Comparison of ENCODE assay signal across 1 cellular context in genomic region chr7:43869018-43869897, GRCh38.
TF ChIP-seq lines count a peak whose summit lies in the region.

TSS of gene MRPS24 (minus strand) at chr7:43869517. CDS start at chr7:43869495, 22 bp downstream.

TF ChIP-seq in K562, 482 proteins besides CTCF, POLR2A, EP300 and RAD21 (continued from another document and continues in another):
- TF ChIP-seq ZNF318 (IDR thresholded peaks at IDR 0.05; ENCODE audit: borderline replicate concordance in 1 of 2, low read depth in 1 of 2) (no peak), SMAD4 (CRISPR knock-in tag; conservative IDR thresholded peaks at IDR 0.05) (no peak; the same call in 1 of the 2 replicates), HDAC2 (IDR thresholded peaks at IDR 0.05) (no peak), ZNF76 (CRISPR knock-in tag; IDR thresholded peaks at IDR 0.05; ENCODE audit: borderline replicate concordance) (no peak), RBFOX2 (IDR thresholded peaks at IDR 0.05; ENCODE audit: low read depth, low read length) (peak; percentile 88), HSF4 (CRISPR knock-in tag; IDR thresholded peaks at IDR 0.05; ENCODE audit: borderline replicate concordance) (no peak), HNRNPL (IDR thresholded peaks at IDR 0.05; ENCODE audit: low read depth, low read length) (no peak), ZNF354B (CRISPR knock-in tag; IDR thresholded peaks at IDR 0.05) (no peak), MTA1 (IDR thresholded peaks at IDR 0.05; ENCODE audit: borderline replicate concordance) (no peak), ZNF785 (CRISPR knock-in tag; IDR thresholded peaks at IDR 0.05) (no peak), IFI16 (CRISPR knock-in tag; IDR thresholded peaks at IDR 0.05) (no peak), PCBP2 (IDR thresholded peaks at IDR 0.05; ENCODE audit: low read depth, low read length, poor library complexity, severe bottlenecking) (no peak), TCF7 (IDR thresholded peaks at IDR 0.05; ENCODE audit: borderline replicate concordance) (no peak), ATF3 (IDR thresholded peaks at IDR 0.05) (no peak), ATF3 (CRISPR knock-in tag; conservative IDR thresholded peaks at IDR 0.05) (no peak), STAT5B (CRISPR knock-in tag; IDR thresholded peaks at IDR 0.05) (no peak), ZNF212 (CRISPR knock-in tag; IDR thresholded peaks at IDR 0.05) (no peak), RUNX1 (IDR thresholded peaks at IDR 0.05; ENCODE audit: low read depth) (no peak), BCL6 (CRISPR knock-in tag; IDR thresholded peaks at IDR 0.05) (no peak), ZNF324 (CRISPR knock-in tag; IDR thresholded peaks at IDR 0.05) (no peak)
- TF ChIP-seq, protein P1, sequence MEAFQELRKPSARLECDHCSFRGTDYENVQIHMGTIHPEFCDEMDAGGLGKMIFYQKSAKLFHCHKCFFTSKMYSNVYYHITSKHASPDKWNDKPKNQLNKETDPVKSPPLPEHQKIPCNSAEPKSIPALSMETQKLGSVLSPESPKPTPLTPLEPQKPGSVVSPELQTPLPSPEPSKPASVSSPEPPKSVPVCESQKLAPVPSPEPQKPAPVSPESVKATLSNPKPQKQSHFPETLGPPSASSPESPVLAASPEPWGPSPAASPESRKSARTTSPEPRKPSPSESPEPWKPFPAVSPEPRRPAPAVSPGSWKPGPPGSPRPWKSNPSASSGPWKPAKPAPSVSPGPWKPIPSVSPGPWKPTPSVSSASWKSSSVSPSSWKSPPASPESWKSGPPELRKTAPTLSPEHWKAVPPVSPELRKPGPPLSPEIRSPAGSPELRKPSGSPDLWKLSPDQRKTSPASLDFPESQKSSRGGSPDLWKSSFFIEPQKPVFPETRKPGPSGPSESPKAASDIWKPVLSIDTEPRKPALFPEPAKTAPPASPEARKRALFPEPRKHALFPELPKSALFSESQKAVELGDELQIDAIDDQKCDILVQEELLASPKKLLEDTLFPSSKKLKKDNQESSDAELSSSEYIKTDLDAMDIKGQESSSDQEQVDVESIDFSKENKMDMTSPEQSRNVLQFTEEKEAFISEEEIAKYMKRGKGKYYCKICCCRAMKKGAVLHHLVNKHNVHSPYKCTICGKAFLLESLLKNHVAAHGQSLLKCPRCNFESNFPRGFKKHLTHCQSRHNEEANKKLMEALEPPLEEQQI (IDR thresholded peaks at IDR 0.05) = no peak
- TF ChIP-seq, protein P2, sequence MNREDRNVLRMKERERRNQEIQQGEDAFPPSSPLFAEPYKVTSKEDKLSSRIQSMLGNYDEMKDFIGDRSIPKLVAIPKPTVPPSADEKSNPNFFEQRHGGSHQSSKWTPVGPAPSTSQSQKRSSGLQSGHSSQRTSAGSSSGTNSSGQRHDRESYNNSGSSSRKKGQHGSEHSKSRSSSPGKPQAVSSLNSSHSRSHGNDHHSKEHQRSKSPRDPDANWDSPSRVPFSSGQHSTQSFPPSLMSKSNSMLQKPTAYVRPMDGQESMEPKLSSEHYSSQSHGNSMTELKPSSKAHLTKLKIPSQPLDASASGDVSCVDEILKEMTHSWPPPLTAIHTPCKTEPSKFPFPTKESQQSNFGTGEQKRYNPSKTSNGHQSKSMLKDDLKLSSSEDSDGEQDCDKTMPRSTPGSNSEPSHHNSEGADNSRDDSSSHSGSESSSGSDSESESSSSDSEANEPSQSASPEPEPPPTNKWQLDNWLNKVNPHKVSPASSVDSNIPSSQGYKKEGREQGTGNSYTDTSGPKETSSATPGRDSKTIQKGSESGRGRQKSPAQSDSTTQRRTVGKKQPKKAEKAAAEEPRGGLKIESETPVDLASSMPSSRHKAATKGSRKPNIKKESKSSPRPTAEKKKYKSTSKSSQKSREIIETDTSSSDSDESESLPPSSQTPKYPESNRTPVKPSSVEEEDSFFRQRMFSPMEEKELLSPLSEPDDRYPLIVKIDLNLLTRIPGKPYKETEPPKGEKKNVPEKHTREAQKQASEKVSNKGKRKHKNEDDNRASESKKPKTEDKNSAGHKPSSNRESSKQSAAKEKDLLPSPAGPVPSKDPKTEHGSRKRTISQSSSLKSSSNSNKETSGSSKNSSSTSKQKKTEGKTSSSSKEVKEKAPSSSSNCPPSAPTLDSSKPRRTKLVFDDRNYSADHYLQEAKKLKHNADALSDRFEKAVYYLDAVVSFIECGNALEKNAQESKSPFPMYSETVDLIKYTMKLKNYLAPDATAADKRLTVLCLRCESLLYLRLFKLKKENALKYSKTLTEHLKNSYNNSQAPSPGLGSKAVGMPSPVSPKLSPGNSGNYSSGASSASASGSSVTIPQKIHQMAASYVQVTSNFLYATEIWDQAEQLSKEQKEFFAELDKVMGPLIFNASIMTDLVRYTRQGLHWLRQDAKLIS (CRISPR knock-in tag; IDR thresholded peaks at IDR 0.05) = 0 out of 2 replicates have a peak, but pooled peaks have one; percentile 64
- TF ChIP-seq, protein P3, sequence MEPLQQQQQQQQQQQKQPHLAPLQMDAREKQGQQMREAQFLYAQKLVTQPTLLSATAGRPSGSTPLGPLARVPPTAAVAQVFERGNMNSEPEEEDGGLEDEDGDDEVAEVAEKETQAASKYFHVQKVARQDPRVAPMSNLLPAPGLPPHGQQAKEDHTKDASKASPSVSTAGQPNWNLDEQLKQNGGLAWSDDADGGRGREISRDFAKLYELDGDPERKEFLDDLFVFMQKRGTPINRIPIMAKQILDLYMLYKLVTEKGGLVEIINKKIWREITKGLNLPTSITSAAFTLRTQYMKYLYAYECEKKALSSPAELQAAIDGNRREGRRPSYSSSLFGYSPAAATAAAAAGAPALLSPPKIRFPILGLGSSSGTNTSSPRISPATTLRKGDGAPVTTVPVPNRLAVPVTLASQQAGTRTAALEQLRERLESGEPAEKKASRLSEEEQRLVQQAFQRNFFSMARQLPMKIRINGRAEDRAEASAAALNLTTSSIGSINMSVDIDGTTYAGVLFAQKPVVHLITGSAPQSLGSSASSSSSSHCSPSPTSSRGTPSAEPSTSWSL (CRISPR knock-in tag; IDR thresholded peaks at IDR 0.05; ENCODE audit: borderline replicate concordance) = no peak
- TF ChIP-seq, protein P4, sequence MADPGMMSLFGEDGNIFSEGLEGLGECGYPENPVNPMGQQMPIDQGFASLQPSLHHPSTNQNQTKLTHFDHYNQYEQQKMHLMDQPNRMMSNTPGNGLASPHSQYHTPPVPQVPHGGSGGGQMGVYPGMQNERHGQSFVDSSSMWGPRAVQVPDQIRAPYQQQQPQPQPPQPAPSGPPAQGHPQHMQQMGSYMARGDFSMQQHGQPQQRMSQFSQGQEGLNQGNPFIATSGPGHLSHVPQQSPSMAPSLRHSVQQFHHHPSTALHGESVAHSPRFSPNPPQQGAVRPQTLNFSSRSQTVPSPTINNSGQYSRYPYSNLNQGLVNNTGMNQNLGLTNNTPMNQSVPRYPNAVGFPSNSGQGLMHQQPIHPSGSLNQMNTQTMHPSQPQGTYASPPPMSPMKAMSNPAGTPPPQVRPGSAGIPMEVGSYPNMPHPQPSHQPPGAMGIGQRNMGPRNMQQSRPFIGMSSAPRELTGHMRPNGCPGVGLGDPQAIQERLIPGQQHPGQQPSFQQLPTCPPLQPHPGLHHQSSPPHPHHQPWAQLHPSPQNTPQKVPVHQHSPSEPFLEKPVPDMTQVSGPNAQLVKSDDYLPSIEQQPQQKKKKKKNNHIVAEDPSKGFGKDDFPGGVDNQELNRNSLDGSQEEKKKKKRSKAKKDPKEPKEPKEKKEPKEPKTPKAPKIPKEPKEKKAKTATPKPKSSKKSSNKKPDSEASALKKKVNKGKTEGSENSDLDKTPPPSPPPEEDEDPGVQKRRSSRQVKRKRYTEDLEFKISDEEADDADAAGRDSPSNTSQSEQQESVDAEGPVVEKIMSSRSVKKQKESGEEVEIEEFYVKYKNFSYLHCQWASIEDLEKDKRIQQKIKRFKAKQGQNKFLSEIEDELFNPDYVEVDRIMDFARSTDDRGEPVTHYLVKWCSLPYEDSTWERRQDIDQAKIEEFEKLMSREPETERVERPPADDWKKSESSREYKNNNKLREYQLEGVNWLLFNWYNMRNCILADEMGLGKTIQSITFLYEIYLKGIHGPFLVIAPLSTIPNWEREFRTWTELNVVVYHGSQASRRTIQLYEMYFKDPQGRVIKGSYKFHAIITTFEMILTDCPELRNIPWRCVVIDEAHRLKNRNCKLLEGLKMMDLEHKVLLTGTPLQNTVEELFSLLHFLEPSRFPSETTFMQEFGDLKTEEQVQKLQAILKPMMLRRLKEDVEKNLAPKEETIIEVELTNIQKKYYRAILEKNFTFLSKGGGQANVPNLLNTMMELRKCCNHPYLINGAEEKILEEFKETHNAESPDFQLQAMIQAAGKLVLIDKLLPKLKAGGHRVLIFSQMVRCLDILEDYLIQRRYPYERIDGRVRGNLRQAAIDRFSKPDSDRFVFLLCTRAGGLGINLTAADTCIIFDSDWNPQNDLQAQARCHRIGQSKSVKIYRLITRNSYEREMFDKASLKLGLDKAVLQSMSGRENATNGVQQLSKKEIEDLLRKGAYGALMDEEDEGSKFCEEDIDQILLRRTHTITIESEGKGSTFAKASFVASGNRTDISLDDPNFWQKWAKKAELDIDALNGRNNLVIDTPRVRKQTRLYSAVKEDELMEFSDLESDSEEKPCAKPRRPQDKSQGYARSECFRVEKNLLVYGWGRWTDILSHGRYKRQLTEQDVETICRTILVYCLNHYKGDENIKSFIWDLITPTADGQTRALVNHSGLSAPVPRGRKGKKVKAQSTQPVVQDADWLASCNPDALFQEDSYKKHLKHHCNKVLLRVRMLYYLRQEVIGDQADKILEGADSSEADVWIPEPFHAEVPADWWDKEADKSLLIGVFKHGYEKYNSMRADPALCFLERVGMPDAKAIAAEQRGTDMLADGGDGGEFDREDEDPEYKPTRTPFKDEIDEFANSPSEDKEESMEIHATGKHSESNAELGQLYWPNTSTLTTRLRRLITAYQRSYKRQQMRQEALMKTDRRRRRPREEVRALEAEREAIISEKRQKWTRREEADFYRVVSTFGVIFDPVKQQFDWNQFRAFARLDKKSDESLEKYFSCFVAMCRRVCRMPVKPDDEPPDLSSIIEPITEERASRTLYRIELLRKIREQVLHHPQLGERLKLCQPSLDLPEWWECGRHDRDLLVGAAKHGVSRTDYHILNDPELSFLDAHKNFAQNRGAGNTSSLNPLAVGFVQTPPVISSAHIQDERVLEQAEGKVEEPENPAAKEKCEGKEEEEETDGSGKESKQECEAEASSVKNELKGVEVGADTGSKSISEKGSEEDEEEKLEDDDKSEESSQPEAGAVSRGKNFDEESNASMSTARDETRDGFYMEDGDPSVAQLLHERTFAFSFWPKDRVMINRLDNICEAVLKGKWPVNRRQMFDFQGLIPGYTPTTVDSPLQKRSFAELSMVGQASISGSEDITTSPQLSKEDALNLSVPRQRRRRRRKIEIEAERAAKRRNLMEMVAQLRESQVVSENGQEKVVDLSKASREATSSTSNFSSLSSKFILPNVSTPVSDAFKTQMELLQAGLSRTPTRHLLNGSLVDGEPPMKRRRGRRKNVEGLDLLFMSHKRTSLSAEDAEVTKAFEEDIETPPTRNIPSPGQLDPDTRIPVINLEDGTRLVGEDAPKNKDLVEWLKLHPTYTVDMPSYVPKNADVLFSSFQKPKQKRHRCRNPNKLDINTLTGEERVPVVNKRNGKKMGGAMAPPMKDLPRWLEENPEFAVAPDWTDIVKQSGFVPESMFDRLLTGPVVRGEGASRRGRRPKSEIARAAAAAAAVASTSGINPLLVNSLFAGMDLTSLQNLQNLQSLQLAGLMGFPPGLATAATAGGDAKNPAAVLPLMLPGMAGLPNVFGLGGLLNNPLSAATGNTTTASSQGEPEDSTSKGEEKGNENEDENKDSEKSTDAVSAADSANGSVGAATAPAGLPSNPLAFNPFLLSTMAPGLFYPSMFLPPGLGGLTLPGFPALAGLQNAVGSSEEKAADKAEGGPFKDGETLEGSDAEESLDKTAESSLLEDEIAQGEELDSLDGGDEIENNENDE (IDR thresholded peaks at IDR 0.05; ENCODE audit: low read depth, low read length) = no peak
